Comparison of ENCODE assay signal across 10 cellular contexts in the genomic region with DNA sequence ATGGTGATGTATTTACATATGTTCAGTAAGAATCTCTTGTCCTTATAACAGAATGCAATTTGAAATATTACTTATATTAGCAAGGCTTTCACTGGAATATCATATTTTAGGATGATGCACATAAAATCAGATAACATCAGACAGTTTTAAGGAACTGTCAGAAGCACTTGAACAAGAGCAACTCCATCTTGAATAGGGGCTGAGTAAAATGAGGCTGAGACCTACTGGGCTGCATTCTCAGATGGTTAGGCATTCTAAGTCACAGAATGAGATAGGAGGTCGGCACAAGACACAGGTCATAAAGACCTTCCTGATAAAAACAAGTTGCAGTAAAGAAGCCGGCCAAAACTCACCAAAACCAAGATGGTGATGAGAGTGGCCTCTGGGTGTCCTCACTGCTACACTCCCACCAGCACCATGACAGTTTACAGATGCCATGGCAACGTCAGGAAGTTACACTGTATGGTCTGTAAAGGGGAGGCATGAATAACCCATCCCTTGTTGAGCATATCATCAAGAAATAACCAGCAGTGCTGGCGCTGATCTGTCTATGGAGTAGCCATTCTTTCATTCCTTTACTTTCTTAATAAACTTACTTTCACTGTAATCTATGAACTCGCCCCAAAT. TPM values are rescaled to one million over a fixed set of nuclear protein-coding genes. Genes with fewer than 3 reads are reported as not detected.
A peak's percentile ranks its signal among the peaks of the same experiment; 100 is the strongest.
DNase-seq lines count a peak whose midpoint lies in the region; ATAC-seq and TF ChIP-seq lines count a peak whose summit lies in the region.
"Had no signal": no experiment of that assay in that cellular context is flagged by ENCODE, and none has a peak within 500 bp of the region (broad histone marks: within the 10 kb centered on the region; RNA-seq: fewer than 3 reads in every experiment).

No MANE protein-coding gene starts in this region.

- H3K27ac ChIP-seq in SK-N-SH (ENCODE audit: low read depth in 2 of 2, low read length in 1 of 2) (no peak overlapping the region), stomach (no peak overlapping the region)

- no peaks in the 10 kb centered on the region for H3K27me3 ChIP-seq in SK-N-SH (ENCODE audit: insufficient read depth)
- H3K27me3 ChIP-seq in stomach = no peaks in the 10 kb centered on the region

- POLR2A ChIA-PET in SK-N-SH (lab: Yijun Ruan, JAX) = no interaction called here

- TF ChIP-seq RAD21 in SK-N-SH (IDR thresholded peaks at IDR 0.05; ENCODE audit: low read length) = peak; percentile 47

- no peaks in the 10 kb centered on the region for H3K79me2 ChIP-seq in SK-N-SH (ENCODE audit: insufficient read depth)

- 90% methylated on average over 5 of the region's 5 CpGs for WGBS in SK-N-SH (ENCODE audit: low lambda C conversion rate)
- 68 to 81% (median 78%) methylated on average over 5 of the region's 5 CpGs for WGBS in stomach, 5 donors

- H3K9me2 ChIP-seq in SK-N-SH = no peaks in the 10 kb centered on the region

- intact Hi-C loops in stomach (cut with DNase I; ENCODE audit: low total_unique reads) = no loop called here

- H3K36me3 ChIP-seq in SK-N-SH (replicated peaks in 1 of 2; ENCODE audit: control insufficient read depth in 1 of 2, insufficient read depth in 2 of 2, low read length in 1 of 2) = no peaks in the 10 kb centered on the region
- H3K36me3 ChIP-seq in stomach = no peaks in the 10 kb centered on the region

- no peaks in the 10 kb centered on the region for H4K20me1 ChIP-seq in SK-N-SH (ENCODE audit: insufficient read depth)

- TF ChIP-seq POLR2A in stomach (IDR thresholded peaks at IDR 0.05) = no peak

- H3K4me1 ChIP-seq in SK-N-SH (ENCODE audit: control insufficient read depth in 1 of 2, insufficient read depth in 2 of 2, low read depth in 1 of 2, low read length in 1 of 2) = no peaks in the 10 kb centered on the region; a peak in 1 of 4 replicates
- H3K4me1 ChIP-seq in stomach = peaks cover 0 to 15% (median 9%) of the 10 kb centered on the region in 4 donors

- CTCF ChIA-PET in SK-N-SH (lab: Yijun Ruan, JAX) = interaction anchor here (1.1 to 1.8 kb wide), 5 partner anchors 9 to 411 kb away, joined by 3 to 12 read pairs (median 3); no protein-coding TSS in a partner anchor

- no peaks in the 10 kb centered on the region for H3F3A ChIP-seq in SK-N-SH (replicated peaks; ENCODE audit: insufficient read depth)

- no peak for DNase-seq in SK-N-SH
- DNase-seq in OCI-M1 (lab: John Stamatoyannopoulos, UW) = peak; percentile 35
- peak; percentile 29 for DNase-seq in central memory CD4-positive, alpha-beta T cell
- peak; percentile 11 for DNase-seq in retina
- DNase-seq in NCI-H1930 (lab: John Stamatoyannopoulos, UW) = no peak
- DNase-seq in stomach = no peak
- DNase-seq in inferior parietal cortex (ENCODE audit: extremely low spot score) = no peak
- DNase-seq: nephron progenitor cell had no signal

- H3K9me3 ChIP-seq in SK-N-SH (no peaks in the 10 kb centered on the region), stomach (no peaks in the 10 kb centered on the region)

- TF ChIP-seq EP300 in SK-N-SH (IDR thresholded peaks at IDR 0.05; ENCODE audit: borderline replicate concordance in 1 of 2, low read depth in 1 of 2, low read length in 1 of 2) (no peak), stomach (IDR thresholded peaks at IDR 0.05) (no peak)

- H3K4me3 ChIP-seq in SK-N-SH (ENCODE audit: low read depth in 2 of 2, low read length in 1 of 2) = no peak overlapping the region
- H3K4me3 ChIP-seq in stomach = no peak overlapping the region

- peak; percentile 19; the same call in 1 of the 2 replicates for TF ChIP-seq CTCF in SK-N-SH (IDR thresholded peaks at IDR 0.05)
- no peak for TF ChIP-seq CTCF in stomach (IDR thresholded peaks at IDR 0.05)

- H3K9ac ChIP-seq in SK-N-SH = no peak overlapping the region

- ATAC-seq in SK-N-SH treated with all-trans-retinoic acid at 6 μM for 48 hours = no peak
- ATAC-seq: Panc1 had no signal

- H3K4me2 ChIP-seq in SK-N-SH = no peak overlapping the region

- H2AFZ ChIP-seq in SK-N-SH (ENCODE audit: low read depth) = no peak overlapping the region

TF ChIP-seq in SK-N-SH, 30 proteins besides CTCF, POLR2A, EP300 and RAD21 (continues in another document):
- no peak for TF ChIP-seq JUND (IDR thresholded peaks at IDR 0.05)
- no peak for TF ChIP-seq NFIC (IDR thresholded peaks at IDR 0.05; ENCODE audit: borderline replicate concordance)
- TF ChIP-seq, protein P1, sequence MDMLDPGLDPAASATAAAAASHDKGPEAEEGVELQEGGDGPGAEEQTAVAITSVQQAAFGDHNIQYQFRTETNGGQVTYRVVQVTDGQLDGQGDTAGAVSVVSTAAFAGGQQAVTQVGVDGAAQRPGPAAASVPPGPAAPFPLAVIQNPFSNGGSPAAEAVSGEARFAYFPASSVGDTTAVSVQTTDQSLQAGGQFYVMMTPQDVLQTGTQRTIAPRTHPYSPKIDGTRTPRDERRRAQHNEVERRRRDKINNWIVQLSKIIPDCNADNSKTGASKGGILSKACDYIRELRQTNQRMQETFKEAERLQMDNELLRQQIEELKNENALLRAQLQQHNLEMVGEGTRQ (IDR thresholded peaks at IDR 0.05; ENCODE audit: borderline replicate concordance, low read depth, low read length) = no peak
- TF ChIP-seq, protein P2, sequence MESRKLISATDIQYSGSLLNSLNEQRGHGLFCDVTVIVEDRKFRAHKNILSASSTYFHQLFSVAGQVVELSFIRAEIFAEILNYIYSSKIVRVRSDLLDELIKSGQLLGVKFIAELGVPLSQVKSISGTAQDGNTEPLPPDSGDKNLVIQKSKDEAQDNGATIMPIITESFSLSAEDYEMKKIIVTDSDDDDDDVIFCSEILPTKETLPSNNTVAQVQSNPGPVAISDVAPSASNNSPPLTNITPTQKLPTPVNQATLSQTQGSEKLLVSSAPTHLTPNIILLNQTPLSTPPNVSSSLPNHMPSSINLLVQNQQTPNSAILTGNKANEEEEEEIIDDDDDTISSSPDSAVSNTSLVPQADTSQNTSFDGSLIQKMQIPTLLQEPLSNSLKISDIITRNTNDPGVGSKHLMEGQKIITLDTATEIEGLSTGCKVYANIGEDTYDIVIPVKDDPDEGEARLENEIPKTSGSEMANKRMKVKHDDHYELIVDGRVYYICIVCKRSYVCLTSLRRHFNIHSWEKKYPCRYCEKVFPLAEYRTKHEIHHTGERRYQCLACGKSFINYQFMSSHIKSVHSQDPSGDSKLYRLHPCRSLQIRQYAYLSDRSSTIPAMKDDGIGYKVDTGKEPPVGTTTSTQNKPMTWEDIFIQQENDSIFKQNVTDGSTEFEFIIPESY (IDR thresholded peaks at IDR 0.05; ENCODE audit: borderline replicate concordance, low read depth) = no peak
- TF ChIP-seq, protein P3, sequence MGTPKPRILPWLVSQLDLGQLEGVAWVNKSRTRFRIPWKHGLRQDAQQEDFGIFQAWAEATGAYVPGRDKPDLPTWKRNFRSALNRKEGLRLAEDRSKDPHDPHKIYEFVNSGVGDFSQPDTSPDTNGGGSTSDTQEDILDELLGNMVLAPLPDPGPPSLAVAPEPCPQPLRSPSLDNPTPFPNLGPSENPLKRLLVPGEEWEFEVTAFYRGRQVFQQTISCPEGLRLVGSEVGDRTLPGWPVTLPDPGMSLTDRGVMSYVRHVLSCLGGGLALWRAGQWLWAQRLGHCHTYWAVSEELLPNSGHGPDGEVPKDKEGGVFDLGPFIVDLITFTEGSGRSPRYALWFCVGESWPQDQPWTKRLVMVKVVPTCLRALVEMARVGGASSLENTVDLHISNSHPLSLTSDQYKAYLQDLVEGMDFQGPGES (IDR thresholded peaks at IDR 0.05; ENCODE audit: low read depth, low read length) = no peak
- TF ChIP-seq GATA2 (CRISPR knock-in tag; IDR thresholded peaks at IDR 0.05) = no peak

TF ChIP-seq in SK-N-SH treated with all-trans-retinoic acid at 6 μM for 48 hours, 23 proteins besides CTCF, POLR2A, EP300 and RAD21 (continues in another document):
- TF ChIP-seq ESRRG (CRISPR knock-in tag; IDR thresholded peaks at IDR 0.05) (no peak), ISL1 (CRISPR knock-in tag; IDR thresholded peaks at IDR 0.05) (no peak), TOX (CRISPR knock-in tag; IDR thresholded peaks at IDR 0.05; ENCODE audit: borderline replicate concordance) (no peak), SNAI2 (CRISPR knock-in tag; IDR thresholded peaks at IDR 0.05) (no peak), BACH2 (CRISPR knock-in tag; IDR thresholded peaks at IDR 0.05; ENCODE audit: borderline replicate concordance) (no peak)
- TF ChIP-seq, protein P4, sequence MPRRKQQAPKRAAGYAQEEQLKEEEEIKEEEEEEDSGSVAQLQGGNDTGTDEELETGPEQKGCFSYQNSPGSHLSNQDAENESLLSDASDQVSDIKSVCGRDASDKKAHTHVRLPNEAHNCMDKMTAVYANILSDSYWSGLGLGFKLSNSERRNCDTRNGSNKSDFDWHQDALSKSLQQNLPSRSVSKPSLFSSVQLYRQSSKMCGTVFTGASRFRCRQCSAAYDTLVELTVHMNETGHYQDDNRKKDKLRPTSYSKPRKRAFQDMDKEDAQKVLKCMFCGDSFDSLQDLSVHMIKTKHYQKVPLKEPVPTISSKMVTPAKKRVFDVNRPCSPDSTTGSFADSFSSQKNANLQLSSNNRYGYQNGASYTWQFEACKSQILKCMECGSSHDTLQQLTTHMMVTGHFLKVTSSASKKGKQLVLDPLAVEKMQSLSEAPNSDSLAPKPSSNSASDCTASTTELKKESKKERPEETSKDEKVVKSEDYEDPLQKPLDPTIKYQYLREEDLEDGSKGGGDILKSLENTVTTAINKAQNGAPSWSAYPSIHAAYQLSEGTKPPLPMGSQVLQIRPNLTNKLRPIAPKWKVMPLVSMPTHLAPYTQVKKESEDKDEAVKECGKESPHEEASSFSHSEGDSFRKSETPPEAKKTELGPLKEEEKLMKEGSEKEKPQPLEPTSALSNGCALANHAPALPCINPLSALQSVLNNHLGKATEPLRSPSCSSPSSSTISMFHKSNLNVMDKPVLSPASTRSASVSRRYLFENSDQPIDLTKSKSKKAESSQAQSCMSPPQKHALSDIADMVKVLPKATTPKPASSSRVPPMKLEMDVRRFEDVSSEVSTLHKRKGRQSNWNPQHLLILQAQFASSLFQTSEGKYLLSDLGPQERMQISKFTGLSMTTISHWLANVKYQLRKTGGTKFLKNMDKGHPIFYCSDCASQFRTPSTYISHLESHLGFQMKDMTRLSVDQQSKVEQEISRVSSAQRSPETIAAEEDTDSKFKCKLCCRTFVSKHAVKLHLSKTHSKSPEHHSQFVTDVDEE (CRISPR knock-in tag; IDR thresholded peaks at IDR 0.05) = no peak

RNA-seq across cellular contexts. Expression of a gene that starts 27.6 kb away (rescaled TPM):
- polyA plus RNA-seq in SK-N-SH (2012; rRNA removed) (4.0 and 5.2 TPM in 2 replicates), stomach (1 to 10 TPM; 4.1 to 7.3 (median 4.4) TPM)
- polyA plus RNA-seq in SK-N-SH (2012; cell fraction: cytosol; rRNA removed) = 3.2 and 3.9 TPM in 2 replicates
- polyA plus RNA-seq in SK-N-SH (2012; cell fraction: nucleus; rRNA removed) = 15.1 and 20.2 TPM in 2 replicates
- total RNA-seq in stomach = 10 to 100 TPM; 11.6 to 60.3 (median 19.1) TPM

Comparison
In these comparisons a context has a peak if more than half of its experiments do, and no peak if none do; other contexts are left out.
1. DNase-seq: peak in OCI-M1 (single experiment), central memory CD4-positive, alpha-beta T cell (single experiment) and retina (single experiment); none in SK-N-SH (single experiment), NCI-H1930 (0 of 2), stomach (single experiment) and inferior parietal cortex (single experiment).